Comparison of ENCODE assay signal across 8 cellular contexts in the genomic region with DNA sequence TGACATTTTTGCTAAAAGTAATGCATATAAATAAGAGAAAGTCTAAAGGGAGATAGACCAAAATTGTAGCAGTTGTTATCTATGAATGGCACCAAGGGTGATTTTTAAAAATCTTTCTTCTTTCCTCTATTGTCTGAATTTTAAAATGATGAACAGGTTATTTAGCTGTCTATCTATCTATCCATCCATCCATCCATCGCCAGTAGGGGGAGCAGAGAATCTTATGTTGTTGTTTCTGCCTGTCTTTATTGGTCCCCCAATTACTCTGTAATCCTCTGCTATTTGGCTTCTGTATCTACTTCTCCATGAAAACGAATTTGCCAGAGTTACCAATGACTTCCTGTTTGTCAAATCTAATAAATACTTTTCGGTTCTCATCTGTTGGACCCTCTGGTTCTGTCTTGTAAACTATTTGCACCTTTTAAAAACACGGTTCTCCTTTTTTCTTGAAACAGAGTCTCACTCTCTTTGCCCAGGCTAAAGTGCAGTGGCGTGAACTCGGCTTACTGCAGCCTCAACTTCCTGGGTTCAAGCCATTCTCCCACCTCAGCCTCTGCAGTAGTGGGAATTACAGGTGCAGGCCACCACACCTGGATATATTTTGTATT.
DNase-seq lines count a peak whose midpoint lies in the region; ATAC-seq, FAIRE-seq and TF ChIP-seq lines count a peak whose summit lies in the region.

No MANE protein-coding gene starts in this region.

- H3K4me3 ChIP-seq in astrocyte of the spinal cord (ENCODE audit: low read depth, low read length) (no peak overlapping the region), keratinocyte (ENCODE audit: control insufficient read depth in 2 of 3, extremely low read depth in 1 of 3, insufficient read depth in 2 of 3, low read depth in 1 of 3, low read length in 3 of 3) (no peak overlapping the region)

- H3K27me3 ChIP-seq in keratinocyte (ENCODE audit: control insufficient read depth, extremely low read depth, insufficient read depth, low read length): no peaks in the 10 kb centered on the region

- no peak overlapping the region for H3K4me2 ChIP-seq in keratinocyte (ENCODE audit: control insufficient read depth, extremely low read depth, insufficient read depth, low read depth, low read length)

- DNase-seq in activated CD4-positive, alpha-beta T cell treated with anti-CD3 and anti-CD28 coated beads for 48 hours: peak; percentile 43
- no peak for DNase-seq in activated CD4-positive, alpha-beta T cell treated with anti-CD3 and anti-CD28 coated beads, Interleukin-2, amount 50 U/mL, for 1 hour
- peak; percentile 7 for DNase-seq in NCI-H2196 treated with DMSO at 0.1 percent for 48 hours (lab: John Stamatoyannopoulos, UW; ENCODE audit: unreplicated experiment)
- peak; percentile 49 for DNase-seq in astrocyte of the spinal cord (ENCODE audit: low read depth, low spot score)
- DNase-seq in keratinocyte (ENCODE audit: low read depth, low spot score): no peak
- DNase-seq in middle frontal gyrus (ENCODE audit: extremely low spot score, low spot score): no peak
- no peak for DNase-seq in activated T-cell treated with anti-CD3 and anti-CD28 coated beads, Interleukin-2, amount 50 U/mL, for 1 hour

- peak; percentile 78 for TF ChIP-seq CTCF in astrocyte of the spinal cord (IDR thresholded peaks at IDR 0.05; ENCODE audit: low read depth, low read length)
- peak; percentile 37 to 67 (median 52) for TF ChIP-seq CTCF in keratinocyte (optimal IDR thresholded peaks at IDR 0.05 in 1 of 3, IDR thresholded peaks at IDR 0.05 in 1 of 3, conservative IDR thresholded peaks at IDR 0.05 in 1 of 3; ENCODE audit: extremely low read depth in 1 of 3, insufficient read depth in 2 of 3, low read length in 3 of 3)

- in situ Hi-C loops in astrocyte of the spinal cord (cut with HindIII; ENCODE audit: low sequenced_read_pairs): no loop called here

- no peak overlapping the region for H3K9ac ChIP-seq in keratinocyte (ENCODE audit: control insufficient read depth, extremely low read depth, insufficient read depth, low read length)

- no peaks in the 10 kb centered on the region for H3K79me2 ChIP-seq in keratinocyte (ENCODE audit: control insufficient read depth, insufficient read depth, low read length)

- H3K27ac ChIP-seq in keratinocyte (ENCODE audit: control insufficient read depth, insufficient read depth, low read length): no peak overlapping the region

- ATAC-seq in HG02798 (IDR thresholded peaks at IDR 0.05; ENCODE audit: poor library complexity, unreplicated experiment): peak; percentile 75

- no peaks in the 10 kb centered on the region for H4K20me1 ChIP-seq in keratinocyte (ENCODE audit: control insufficient read depth, extremely low read depth, insufficient read depth, low read length)

- H3K9me1 ChIP-seq in keratinocyte (ENCODE audit: control insufficient read depth, extremely low read depth, insufficient read depth, low read length): no peaks in the 10 kb centered on the region

- peak; percentile 20 for FAIRE-seq in keratinocyte (lab: Jason Lieb, UNC)

- H3K9me3 ChIP-seq in keratinocyte (ENCODE audit: control insufficient read depth, low read depth, low read length): no peaks in the 10 kb centered on the region

- no peaks in the 10 kb centered on the region for H3K36me3 ChIP-seq in keratinocyte (ENCODE audit: control insufficient read depth in 2 of 2, extremely low read depth in 1 of 2, insufficient read depth in 2 of 2, low read length in 2 of 2)

- H2AFZ ChIP-seq in keratinocyte (ENCODE audit: control insufficient read depth, low read length): no peak overlapping the region

- no peaks in the 10 kb centered on the region for H3K4me1 ChIP-seq in keratinocyte (ENCODE audit: control insufficient read depth, extremely low read depth, insufficient read depth, low read length)

- dilution Hi-C loops in keratinocyte (cut with MboI; ENCODE audit: extremely low pct_ligation_motif_present, low sequenced_read_pairs): no loop called here

Comparison
In these comparisons a context has a peak if more than half of its experiments do, and no peak if none do; other contexts are left out.
1. DNase-seq: peak in activated CD4-positive, alpha-beta T cell treated with anti-CD3 and anti-CD28 coated beads for 48 hours (single experiment), NCI-H2196 treated with DMSO at 0.1 percent for 48 hours (single experiment) and astrocyte of the spinal cord (single experiment); none in activated CD4-positive, alpha-beta T cell treated with anti-CD3 and anti-CD28 coated beads, Interleukin-2, amount 50 U/mL, for 1 hour (single experiment), keratinocyte (single experiment), middle frontal gyrus (single experiment) and activated T-cell treated with anti-CD3 and anti-CD28 coated beads, Interleukin-2, amount 50 U/mL, for 1 hour (single experiment).